In the genomic region with DNA sequence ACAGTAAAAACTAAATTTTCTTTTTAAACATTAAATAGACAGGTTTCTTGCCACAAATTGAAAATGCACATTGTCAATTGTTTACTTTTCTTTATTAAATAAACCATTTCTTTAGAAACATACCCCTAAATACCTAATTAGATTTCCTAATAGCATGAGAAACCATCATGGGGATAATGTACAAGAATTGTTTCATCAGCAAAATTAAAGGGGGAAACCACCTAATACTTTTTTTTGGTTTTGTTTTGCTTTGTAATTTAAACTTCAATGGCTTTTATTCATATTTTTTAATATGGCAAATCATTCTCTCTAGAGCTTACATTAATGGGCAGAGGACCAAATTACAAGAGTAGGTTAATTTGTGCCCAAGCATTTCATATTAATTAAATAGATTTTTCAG, we compare ENCODE assay signal across 21 cellular contexts.
DNase-seq lines count a peak whose midpoint lies in the region; ATAC-seq, FAIRE-seq and TF ChIP-seq lines count a peak whose summit lies in the region.
"Had no signal": no experiment of that assay in that cellular context is flagged by ENCODE, and none has a peak within 500 bp of the region (broad histone marks: within the 10 kb centered on the region; RNA-seq: fewer than 3 reads in every experiment).

No MANE protein-coding gene starts in this region.

- H3K56ac ChIP-seq in IMR-90 (ENCODE audit: extremely low read depth, insufficient read depth, low read length): no peak overlapping the region

- no peak for FAIRE-seq in K562 (lab: Jason Lieb, UNC)
- FAIRE-seq: A549, GM12878, GM12892, GM18507 had no signal

- no peak overlapping the region for H2BK5ac ChIP-seq in IMR-90 (ENCODE audit: low read depth, low read length, poor library complexity, severe bottlenecking)

- H3K18ac ChIP-seq in IMR-90 (ENCODE audit: low read depth, low read length): no peak overlapping the region

- H2AFZ ChIP-seq in IMR-90 (replicated peaks; ENCODE audit: low read length, poor library complexity) (no peak overlapping the region), K562 (ENCODE audit: low read depth, low read length) (no peak overlapping the region)

- ATAC-seq in IMR-90 (ENCODE audit: low read depth) (no peak), K562 (no peak)
- ATAC-seq: A549; CD8-positive, alpha-beta T cell; GM12878 had no signal

- no peak overlapping the region for H3K27ac Mint-ChIP-seq in Caco-2 (ENCODE audit: unreplicated experiment)
- H3K27ac Mint-ChIP-seq: B cell; CD4-positive, alpha-beta T cell; CD8-positive, alpha-beta T cell had no signal

- H2BK120ac ChIP-seq in IMR-90 (ENCODE audit: low read depth, low read length): no peak overlapping the region

- H4K8ac ChIP-seq in IMR-90 (ENCODE audit: low read depth in 2 of 2, low read length in 2 of 2): no peak overlapping the region

- H3K9ac ChIP-seq in IMR-90 (ENCODE audit: low read depth, low read length) (no peak overlapping the region), K562 (ENCODE audit: insufficient read depth in 1 of 2, low read depth in 2 of 2, low read length in 2 of 2) (no peak overlapping the region)
- H3K9ac ChIP-seq: BLaER1 treated with 17β-estradiol and CSF1 and Interleukin-3, amounts not matched to agents 10 nM and 100 nM had no signal

- intact Hi-C loops in IMR-90 (cut with micrococcal nuclease): no loop called here
- intact Hi-C loops in K562 (cut with micrococcal nuclease): no loop called here
- intact Hi-C loops in Caco-2 (cut with micrococcal nuclease; ENCODE audit: unreplicated experiment): no loop called here

- in situ Hi-C loops in IMR-90 (cut with MboI; ENCODE audit: low sequenced_read_pairs): no loop called here
- in situ Hi-C loops in K562 (cut with MboI): no loop called here

- no peak overlapping the region for H2BK15ac ChIP-seq in IMR-90 (ENCODE audit: low read depth, low read length)

- H4K5ac ChIP-seq in IMR-90 (ENCODE audit: low read depth, low read length): no peak overlapping the region

- H4K20me1 ChIP-seq in IMR-90 (ENCODE audit: insufficient read depth, low read length) (no peaks in the 10 kb centered on the region), K562 (replicated peaks; ENCODE audit: control insufficient read depth, insufficient read depth, low read length) (no peaks in the 10 kb centered on the region)
- H4K20me1 ChIP-seq: BLaER1 treated with 17β-estradiol and CSF1 and Interleukin-3, amounts not matched to agents 10 nM and 100 nM had no signal

- H3K4me2 ChIP-seq in IMR-90 (ENCODE audit: low read depth, low read length) (no peak overlapping the region), K562 (ENCODE audit: insufficient read depth, low read length) (no peak overlapping the region)
- H3K4me2 ChIP-seq: A549; BLaER1 treated with 17β-estradiol and CSF1 and Interleukin-3, amounts not matched to agents 10 nM and 100 nM had no signal

- dilution Hi-C loops in IMR-90 (cut with HindIII; ENCODE audit: low sequenced_read_pairs, unreplicated experiment): no loop called here

- no peak for DNase-seq in IMR-90
- DNase-seq in K562 (ENCODE audit: extremely low read depth in 1 of 4, low spot score in 3 of 4): no peak
- no peak for DNase-seq in NCI-H446 treated with DMSO at 0.1 percent for 48 hours (lab: John Stamatoyannopoulos, UW)
- no peak for DNase-seq in Caco-2
- DNase-seq: AML-193; CD4-positive, alpha-beta T cell; CD8-positive, alpha-beta T cell; DMS 273 treated with DMSO at 0.1 percent for 48 hours; DMS153; DMS79; DND-41; EL; GDM1 had no signal

- no peak overlapping the region for H2AK5ac ChIP-seq in IMR-90 (ENCODE audit: low read depth, low read length)

- H3K79me2 ChIP-seq in K562 (ENCODE audit: control insufficient read depth, insufficient read depth, low read length): no peaks in the 10 kb centered on the region

- CTCF ChIA-PET in IMR-90 (lab: Yijun Ruan, JAX) (no interaction called here), K562 (lab: Yijun Ruan, JAX; ENCODE audit: low intra/inter-chr PET ratio) (no interaction called here), Caco-2 (lab: Charles Lee) (no interaction called here)

- TF ChIP-seq POLR2A in IMR-90 (IDR thresholded peaks at IDR 0.05; ENCODE audit: low read depth, low read length) (no peak), K562 (conservative IDR thresholded peaks at IDR 0.05) (no peak)

- no peaks in the 10 kb centered on the region for H3K79me1 ChIP-seq in IMR-90 (ENCODE audit: low read depth in 1 of 2, low read length in 2 of 2)

- no TSS peak for BruUV-seq in IMR-90 (replicated peaks; lab: Mats Ljungman, UMichigan)
- no TSS peak for BruUV-seq in K562 (replicated peaks; lab: Mats Ljungman, UMichigan)
- no TSS peak for BruUV-seq in Caco-2 (replicated peaks; lab: Mats Ljungman, UMichigan)

- H3K27ac ChIP-seq in 22Rv1: peak overlapping the region; percentile 43
- no peak overlapping the region for H3K27ac ChIP-seq in IMR-90 (ENCODE audit: insufficient read depth, low read length)
- no peak overlapping the region for H3K27ac ChIP-seq in K562 (ENCODE audit: extremely low read depth, low read depth, low read length)
- H3K27ac ChIP-seq: A549; BLaER1 treated with 17β-estradiol and CSF1 and Interleukin-3, amounts not matched to agents 10 nM and 100 nM; C4-2B had no signal

- H2AK9ac ChIP-seq in IMR-90 (replicated peaks; ENCODE audit: low read depth, low read length, poor library complexity): no peak overlapping the region

- no peak for TF ChIP-seq RAD21 in IMR-90 (IDR thresholded peaks at IDR 0.05; ENCODE audit: low read length)
- TF ChIP-seq RAD21 in K562 (CRISPR knock-in tag; conservative IDR thresholded peaks at IDR 0.05 in 1 of 2, IDR thresholded peaks at IDR 0.05 in 1 of 2): no peak

- H3K4me1 Mint-ChIP-seq in Caco-2 (ENCODE audit: low read depth, unreplicated experiment): no peaks in the 10 kb centered on the region
- H3K4me1 Mint-ChIP-seq: B cell had no signal

- H3K4ac ChIP-seq in IMR-90 (ENCODE audit: low read depth, low read length): no peak overlapping the region

- no peak overlapping the region for H3K23ac ChIP-seq in IMR-90 (ENCODE audit: low read depth, low read length)

- no peaks in the 10 kb centered on the region for H3K36me3 Mint-ChIP-seq in Caco-2 (ENCODE audit: insufficient read depth, unreplicated experiment)
- H3K36me3 Mint-ChIP-seq: CD8-positive, alpha-beta T cell had no signal

- no peak overlapping the region for H3K4me3 Mint-ChIP-seq in Caco-2 (ENCODE audit: unreplicated experiment)
- H3K4me3 Mint-ChIP-seq: B cell; CD4-positive, alpha-beta T cell; CD8-positive, alpha-beta T cell had no signal

- no peaks in the 10 kb centered on the region for H3K4me1 ChIP-seq in IMR-90 (ENCODE audit: control insufficient read depth, insufficient read depth, low read length)
- H3K4me1 ChIP-seq in K562 (replicated peaks in 1 of 2; ENCODE audit: control insufficient read depth in 2 of 2, insufficient read depth in 2 of 2, low read length in 2 of 2): no peaks in the 10 kb centered on the region
- no peaks in the 10 kb centered on the region for H3K4me1 ChIP-seq in Caco-2
- H3K4me1 ChIP-seq: A549; BLaER1 treated with 17β-estradiol and CSF1 and Interleukin-3, amounts not matched to agents 10 nM and 100 nM had no signal

- no peak overlapping the region for H3K14ac ChIP-seq in IMR-90 (replicated peaks; ENCODE audit: low read depth, low read length)

- H3K9me3 ChIP-seq in IMR-90 (ENCODE audit: control insufficient read depth, insufficient read depth, low read length) (no peaks in the 10 kb centered on the region), K562 (replicated peaks; ENCODE audit: control insufficient read depth, insufficient read depth, low read depth, low read length) (no peaks in the 10 kb centered on the region), Caco-2 (no peaks in the 10 kb centered on the region)
- H3K9me3 ChIP-seq: A549; BLaER1 treated with 17β-estradiol and CSF1 and Interleukin-3, amounts not matched to agents 10 nM and 100 nM had no signal

- H3K4me3 ChIP-seq in IMR-90 (ENCODE audit: insufficient read depth, low read depth, low read length) (no peak overlapping the region), K562 (no peak overlapping the region), Caco-2 (ENCODE audit: low read depth, low read length) (no peak overlapping the region)
- H3K4me3 ChIP-seq: A549; BLaER1 treated with 17β-estradiol and CSF1 and Interleukin-3, amounts not matched to agents 10 nM and 100 nM; GM12878 had no signal

- H3K27me3 ChIP-seq in IMR-90 (ENCODE audit: control insufficient read depth, insufficient read depth, low read length) (no peaks in the 10 kb centered on the region), K562 (ENCODE audit: control insufficient read depth in 2 of 2, insufficient read depth in 2 of 2, low read length in 2 of 2) (no peaks in the 10 kb centered on the region), Caco-2 (replicated peaks; ENCODE audit: control insufficient read depth, insufficient read depth, low read length) (no peaks in the 10 kb centered on the region)
- H3K27me3 ChIP-seq: BLaER1 treated with 17β-estradiol and CSF1 and Interleukin-3, amounts not matched to agents 10 nM and 100 nM had no signal

- H3K9me3 Mint-ChIP-seq in Caco-2 (ENCODE audit: unreplicated experiment): no peaks in the 10 kb centered on the region

- peaks cover 6% of the 10 kb centered on the region for H3K27me3 Mint-ChIP-seq in Caco-2 (ENCODE audit: insufficient read depth, unreplicated experiment)
- H3K27me3 Mint-ChIP-seq: B cell; CD4-positive, alpha-beta T cell had no signal

- no peak for TF ChIP-seq CTCF in 22Rv1 (IDR thresholded peaks at IDR 0.05)
- no peak for TF ChIP-seq CTCF in IMR-90 (conservative IDR thresholded peaks at IDR 0.05; ENCODE audit: low read depth, low read length)
- TF ChIP-seq CTCF in K562 (IDR thresholded peaks at IDR 0.05 in 2 of 3, conservative IDR thresholded peaks at IDR 0.05 in 1 of 3; ENCODE audit: insufficient read depth in 2 of 3, low read depth in 1 of 3, low read length in 3 of 3): no peak
- TF ChIP-seq CTCF in Caco-2 (IDR thresholded peaks at IDR 0.05; ENCODE audit: insufficient read depth in 1 of 2, low read depth in 1 of 2, low read length in 1 of 2, severe bottlenecking in 1 of 2, unreplicated experiment in 1 of 2): no peak

- TF ChIP-seq EP300 in K562 (IDR thresholded peaks at IDR 0.05; ENCODE audit: low read length): no peak

- POLR2A ChIA-PET in IMR-90 (lab: Charles Lee; ENCODE audit: unreplicated experiment) (no interaction called here), K562 (lab: Yijun Ruan, JAX) (no interaction called here), Caco-2 (lab: Charles Lee) (no interaction called here)

- H3K9me1 ChIP-seq in IMR-90 (ENCODE audit: insufficient read depth, low read length): no peaks in the 10 kb centered on the region
- no peaks in the 10 kb centered on the region for H3K9me1 ChIP-seq in K562 (ENCODE audit: control insufficient read depth, insufficient read depth, low read length)

- H3K36me3 ChIP-seq in IMR-90 (ENCODE audit: control insufficient read depth, insufficient read depth, low read length) (no peaks in the 10 kb centered on the region), K562 (ENCODE audit: control insufficient read depth, insufficient read depth, low read length) (no peaks in the 10 kb centered on the region), Caco-2 (ENCODE audit: control insufficient read depth, insufficient read depth, low read length) (no peaks in the 10 kb centered on the region)
- H3K36me3 ChIP-seq: BLaER1 treated with 17β-estradiol and CSF1 and Interleukin-3, amounts not matched to agents 10 nM and 100 nM had no signal

- H2BK20ac ChIP-seq in IMR-90 (ENCODE audit: low read depth, low read length): no peak overlapping the region

- no peak overlapping the region for H4K91ac ChIP-seq in IMR-90 (ENCODE audit: insufficient read depth, low read depth, low read length)
